In the genomic region with DNA sequence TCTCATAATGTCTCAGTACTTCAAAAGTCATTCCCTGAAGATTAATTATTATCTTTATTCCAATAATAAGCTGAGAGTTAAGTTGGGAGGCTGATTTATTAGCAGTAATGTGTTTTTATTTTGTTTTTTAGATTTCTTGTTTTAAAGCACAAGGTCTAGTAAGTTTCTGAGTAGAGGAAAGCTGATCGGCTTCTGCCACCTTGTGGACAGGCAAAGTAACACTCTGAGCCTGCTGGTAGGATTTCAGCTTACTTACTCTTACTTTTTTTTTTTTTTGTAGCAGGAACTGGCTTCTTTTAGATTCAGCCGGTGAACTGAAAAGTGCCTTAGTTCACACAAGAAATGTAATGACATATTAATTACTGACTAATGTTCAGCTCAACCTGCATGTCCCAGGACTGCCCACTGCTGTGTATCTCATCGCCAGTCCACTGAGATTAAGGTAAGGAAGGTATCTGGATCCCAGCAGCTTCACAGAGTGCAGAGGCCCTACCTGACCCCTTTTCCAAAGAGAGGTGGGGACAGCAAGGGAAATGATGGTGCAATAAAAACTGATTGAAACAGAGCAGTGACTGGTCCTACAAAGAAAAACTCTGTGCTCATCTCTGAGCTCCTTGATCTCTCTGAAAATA, we compare ENCODE assay signal across 8 cellular contexts.
DNase-seq lines count a peak whose midpoint lies in the region; ATAC-seq and TF ChIP-seq lines count a peak whose summit lies in the region.

No MANE protein-coding gene starts in this region.

- DNase-seq in EL = peak; percentile 70
- peak; percentile 76 to 79 for DNase-seq in Kasumi-1 (lab: John Stamatoyannopoulos, UW)
- DNase-seq in SJSA1 (ENCODE audit: low read depth in 1 of 2, low spot score in 2 of 2) = peak; percentile 19 to 38
- DNase-seq in cerebellar cortex (ENCODE audit: low spot score) = peak; percentile 87
- peak; percentile 27 to 32 for DNase-seq in left colon
- DNase-seq in stimulated activated CD8-positive, alpha-beta memory T cell treated with anti-CD3 and anti-CD28 coated beads, Interleukin-4, amount 100 ng/mL, for 24 hours (ENCODE audit: low read depth) = peak; percentile 3
- no peak for DNase-seq in lower leg skin (ENCODE audit: low spot score in 2 of 2)

- no peak for TF ChIP-seq CTCF in lower leg skin (IDR thresholded peaks at IDR 0.05)

- no peaks in the 10 kb centered on the region for H3K9me3 ChIP-seq in SJSA1 (replicated peaks)

- intact Hi-C loops in left colon (cut with DNase I, micrococcal nuclease) = loop anchor here in 1 of 2 donors (5.0 kb wide), 1 partner anchor 602 kb away; no protein-coding TSS in a partner anchor
- intact Hi-C loops in lower leg skin (cut with DNase I; ENCODE audit: low total_unique reads) = loop anchor here (2.0 kb wide), 1 partner anchor 601 kb away; no protein-coding TSS in a partner anchor

- no peaks in the 10 kb centered on the region for H3K27me3 ChIP-seq in SJSA1 (replicated peaks)

- no peak overlapping the region for H3K27ac ChIP-seq in SJSA1

- 35 to 39% methylated on average over 3 of the region's 3 CpGs for WGBS in lower leg skin, 2 donors

- no peaks in the 10 kb centered on the region for H3K36me3 ChIP-seq in SJSA1

- H3K4me3 ChIP-seq in SJSA1 = no peak overlapping the region
- H3K4me3 ChIP-seq in lower leg skin (ENCODE audit: low read depth, poor library complexity, severe bottlenecking) = no peak overlapping the region

- ATAC-seq in GM21367 (IDR thresholded peaks at IDR 0.05; ENCODE audit: unreplicated experiment) = peak; percentile 90
- peak; percentile 80 for ATAC-seq in left colon

- peaks cover 4% of the 10 kb centered on the region; the same call in 1 of the 2 replicates for H3K4me1 ChIP-seq in SJSA1 (replicated peaks)

- no peak for TF ChIP-seq POLR2A in lower leg skin (IDR thresholded peaks at IDR 0.05)

Comparison
In these comparisons a context has a peak if more than half of its experiments do, and no peak if none do; other contexts are left out.
1. DNase-seq: peak in EL (single experiment), Kasumi-1 (2 of 2), SJSA1 (2 of 2), cerebellar cortex (single experiment), left colon (2 of 2) and stimulated activated CD8-positive, alpha-beta memory T cell treated with anti-CD3 and anti-CD28 coated beads, Interleukin-4, amount 100 ng/mL, for 24 hours (single experiment); none in lower leg skin (0 of 2).